In the genomic region with DNA sequence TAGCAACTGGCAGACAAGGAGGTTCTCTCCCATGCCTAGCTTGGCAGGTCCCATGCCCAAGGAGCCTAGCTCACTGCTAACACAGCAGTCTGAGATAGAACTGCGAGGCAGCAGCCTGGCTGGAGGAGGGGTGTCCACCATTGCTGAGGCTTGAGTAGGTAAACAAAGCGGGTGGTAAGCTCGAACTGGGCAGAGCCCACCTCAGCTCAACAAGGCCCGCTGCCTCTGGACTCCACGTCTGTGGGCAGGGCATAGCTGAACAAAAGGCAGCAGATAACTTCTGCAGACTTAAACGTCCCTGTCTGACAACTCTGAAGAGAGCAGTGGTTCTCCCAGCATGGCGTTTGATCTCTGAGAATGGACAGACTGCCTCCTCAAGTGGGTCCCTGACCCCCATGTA, we compare ENCODE assay signal across 1 cellular context.
DNase-seq lines count a peak whose midpoint lies in the region; TF ChIP-seq lines count a peak whose summit lies in the region.
"Not testable (repeated sequence)": the region's sequence is repeated elsewhere in the genome, so short reads cannot be mapped to it uniquely, and the experiment has no call there.

No MANE protein-coding gene starts in this region.

- intact Hi-C loops in spleen (cut with DNase I; ENCODE audit: low total_unique reads) = not testable (repeated sequence)

- not testable (repeated sequence) for H3K36me3 ChIP-seq in spleen

- 84 to 100% (median 88%) methylated on average over 1 to 7 of the region's 7 CpGs for WGBS in spleen, 5 donors

- peaks cover 0 to 43% (median 27%) of the 10 kb centered on the region in 8 donors for H3K9me3 ChIP-seq in spleen

- not testable (repeated sequence) for H3K27ac ChIP-seq in spleen

- not testable (repeated sequence) for TF ChIP-seq CTCF in spleen (IDR thresholded peaks at IDR 0.05 in 8 of 11, conservative IDR thresholded peaks at IDR 0.05 in 3 of 11)

- H3K4me3 ChIP-seq in spleen = not testable (repeated sequence)

- DNase-seq in spleen = peak; percentile 60

- not testable (repeated sequence) for TF ChIP-seq POLR2A in spleen (IDR thresholded peaks at IDR 0.05)

- H3K27me3 ChIP-seq in spleen (replicated peaks in 1 of 7) = not testable (repeated sequence)

- H3K4me1 ChIP-seq in spleen = not testable (repeated sequence)
